Comparison of ENCODE assay signal across 16 cellular contexts in genomic region chr2:70049261-70049660, GRCh38.
"Had no signal": no experiment of that assay in that cellular context is flagged by ENCODE, and none has a peak within 500 bp of the region (broad histone marks: within the 10 kb centered on the region; RNA-seq: fewer than 3 reads in every experiment).

No MANE protein-coding gene starts in this region.

- H3K27ac ChIP-seq: colonic mucosa, left lung, pancreas, right lobe of liver had no signal

- DNase-seq: activated naive CD4-positive, alpha-beta T cell treated with Interleukin-2 at 50 U/mL for 16 hours; anterior cingulate cortex; central memory CD4-positive, alpha-beta T cell; colonic mucosa; gastrocnemius medialis; kidney; left lung; midbrain; pancreas; small intestine; stimulated activated CD4-positive, alpha-beta T cell treated with anti-CD3 and anti-CD28 coated beads, Interleukin-15, amount 100 ng/mL, for 24 hours; stimulated activated CD4-positive, alpha-beta T cell treated with anti-CD3 and anti-CD28 coated beads, Interleukin-2, amount 100 ng/mL, for 48 hours had no signal

- H3K27ac Mint-ChIP-seq: activated T-helper 2 cell treated with anti-CD3 and anti-CD28 coated beads, Interferon-gamma antibody, Interleukin-2, Interleukin-4, amounts not matched to agents 10 μg/mL and 5 μg/mL and 100 μg/mL, durations not matched to agents 14 hours and 24 hours and 36 hours had no signal

- H3K9me3 Mint-ChIP-seq: activated T-helper 2 cell treated with anti-CD3 and anti-CD28 coated beads, Interferon-gamma antibody, Interleukin-2, Interleukin-4, amounts not matched to agents 10 μg/mL and 5 μg/mL and 100 μg/mL, durations not matched to agents 14 hours and 24 hours and 36 hours; brain had no signal

- ATAC-seq: esophagus mucosa, gastrocnemius medialis, left lung, pancreas, right lobe of liver had no signal

- H3K4me3 Mint-ChIP-seq: brain had no signal

- H3K4me1 Mint-ChIP-seq: brain had no signal

- H3K27me3 ChIP-seq: colonic mucosa, gastrocnemius medialis, left lung, pancreas, right lobe of liver had no signal

- H3K4me1 ChIP-seq: pancreas, right lobe of liver had no signal

- H3K36me3 ChIP-seq: colonic mucosa had no signal

- H3K4me3 ChIP-seq: colonic mucosa, gastrocnemius medialis, left lung, pancreas, right lobe of liver had no signal
